8 cellular contexts compared by ENCODE assay signal in the genomic region with DNA sequence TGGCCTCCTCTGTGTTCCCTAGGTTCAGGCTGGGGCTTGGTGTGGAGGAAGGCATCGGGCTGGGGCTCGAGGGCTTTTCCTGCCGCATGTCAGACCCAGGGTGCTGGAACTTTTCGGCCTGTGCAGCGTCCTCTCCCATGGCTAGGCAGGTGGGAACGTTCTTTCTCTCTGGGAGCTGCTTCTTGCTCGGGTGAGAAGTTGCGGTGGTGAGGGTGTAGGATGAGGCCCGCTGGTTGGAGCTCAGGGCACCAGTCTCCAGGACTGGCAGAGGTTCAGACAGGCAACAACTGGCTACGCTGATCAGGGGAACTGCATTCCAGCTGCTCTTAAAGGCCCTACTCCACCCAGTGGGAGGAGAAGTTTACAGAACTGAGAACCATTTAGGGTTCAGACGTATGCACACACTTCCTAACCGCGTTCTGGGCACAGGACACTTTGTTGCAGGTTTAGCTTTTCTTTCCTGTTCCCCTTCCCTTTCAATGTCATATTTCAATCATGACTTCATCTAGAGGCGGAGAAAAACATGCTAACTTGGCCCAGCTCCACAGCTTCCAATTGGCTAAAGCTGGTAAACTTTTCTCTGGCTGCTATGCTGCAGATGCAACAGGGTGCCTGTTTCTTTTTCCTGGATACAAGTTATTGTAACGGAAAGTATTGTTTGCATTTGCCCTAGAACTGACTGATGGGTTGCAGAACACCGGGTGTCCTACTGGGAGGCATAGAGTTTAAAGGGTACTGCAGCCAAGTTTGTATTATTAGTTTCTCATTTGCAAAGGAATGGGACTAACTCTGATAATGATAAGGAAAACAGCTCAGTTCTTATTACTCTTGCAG. TPM values are rescaled to one million over a fixed set of nuclear protein-coding genes. Genes with fewer than 3 reads are reported as not detected.
DNase-seq lines count a peak whose midpoint lies in the region; ATAC-seq and TF ChIP-seq lines count a peak whose summit lies in the region.

CAVIN2 (minus strand) TSS at position 302 of the 834 bp plus-strand sequence; CDS start at position 139, 163 bp downstream.

- H3K4me3 ChIP-seq in GM06990 (replicated peaks; ENCODE audit: low read depth, low read length) (no peak within 1 kb of the TSS), lung (peak within 1 kb of the TSS; percentile 72)

- peak within 1 kb of the TSS; percentile 56 for H3K4me3 Mint-ChIP-seq in chondrocyte (ENCODE audit: unreplicated experiment)

- H3K4me1 ChIP-seq in lung (ENCODE audit: control insufficient read depth in 2 of 2, insufficient read depth in 2 of 2, low read length in 2 of 2): peaks cover 2 to 21% of the 10 kb centered on the region in 2 donors

- whole genome bisulfite sequencing in lung, 2 donors: 3% methylated on average over 16 of the region's 16 CpGs

- peak within 1 kb of the TSS; percentile 87 for H3K27ac Mint-ChIP-seq in chondrocyte (ENCODE audit: unreplicated experiment)

- peaks cover 42% of the 10 kb centered on the region for H3K4me1 Mint-ChIP-seq in chondrocyte (ENCODE audit: low read depth)

- ATAC-seq in lung (ENCODE audit: insufficient read depth, low FRiP score): peak; percentile 85

- peaks cover 4% of the 10 kb centered on the region; the same call in 1 of the 2 replicates for H3K27me3 ChIP-seq in GM06990 (replicated peaks; ENCODE audit: control insufficient read depth, insufficient read depth, low read length)
- no peaks in the 10 kb centered on the region for H3K27me3 ChIP-seq in lung (ENCODE audit: control insufficient read depth, insufficient read depth)

- no peaks in the 10 kb centered on the region for H3K27me3 Mint-ChIP-seq in chondrocyte (ENCODE audit: low read depth)

- H3K27ac ChIP-seq in lung (ENCODE audit: low read depth in 1 of 2, low read length in 1 of 2): peak within 1 kb of the TSS; percentile 95 to 96

- DNase-seq in GM06990 (ENCODE audit: extremely low read depth, insufficient read length): peak; percentile 20
- peak; percentile 29 for DNase-seq in HPDE6-E6E7 (ENCODE audit: extremely low spot score)
- DNase-seq in chondrocyte (ENCODE audit: low spot score): no peak
- peak; percentile 85 for DNase-seq in lung (ENCODE audit: low spot score)
- peak; percentile 73 for DNase-seq in ureter (ENCODE audit: low spot score)
- no peak for DNase-seq in NCI-H748 (lab: John Stamatoyannopoulos, UW; ENCODE audit: unreplicated experiment)
- DNase-seq in NCI-H146 treated with DMSO at 0.1 percent for 48 hours (lab: John Stamatoyannopoulos, UW; ENCODE audit: unreplicated experiment): no peak
- no peak for DNase-seq in NCI-H1436 treated with DMSO at 0.1 percent for 48 hours (lab: John Stamatoyannopoulos, UW)

- H3K36me3 Mint-ChIP-seq in chondrocyte (ENCODE audit: low read depth): no peaks in the 10 kb centered on the region

- H3K9me3 Mint-ChIP-seq in chondrocyte (ENCODE audit: low read depth): no peaks in the 10 kb centered on the region

- TF ChIP-seq CTCF in GM06990 (IDR thresholded peaks at IDR 0.05; ENCODE audit: insufficient read depth, low read length, poor library complexity, severe bottlenecking) (no peak), chondrocyte (IDR thresholded peaks at IDR 0.05) (peak; percentile 20), lung (IDR thresholded peaks at IDR 0.05; ENCODE audit: control extremely low read depth, extremely low read depth) (no peak)

- no peaks in the 10 kb centered on the region for H3K9me3 ChIP-seq in lung (ENCODE audit: control insufficient read depth in 2 of 2, insufficient read depth in 1 of 2, low read length in 1 of 2)

- no peaks in the 10 kb centered on the region for H3K36me3 ChIP-seq in GM06990 (ENCODE audit: control insufficient read depth, insufficient read depth, low read length)
- H3K36me3 ChIP-seq in lung (ENCODE audit: control insufficient read depth in 2 of 2, insufficient read depth in 2 of 2, low read length in 2 of 2): no peaks in the 10 kb centered on the region

RNA-seq across cellular contexts. Expression of gene CAVIN2, which starts in this region (rescaled TPM):
- total RNA-seq in chondrocyte (1.8 to 5.7 TPM (median 2.2 TPM) in 3 replicates), lung (100 to 1,000 TPM; 141 to 160 TPM), ureter (52.4 TPM)
- 10 to 100 TPM; 55.1 to 67.5 TPM for polyA plus RNA-seq in lung

Comparison
In these comparisons a context has a peak if more than half of its experiments do, and no peak if none do; other contexts are left out.
1. DNase-seq: peak in GM06990 (single experiment), HPDE6-E6E7 (single experiment), lung (single experiment) and ureter (single experiment); none in chondrocyte (single experiment), NCI-H748 (single experiment), NCI-H146 treated with DMSO at 0.1 percent for 48 hours (single experiment) and NCI-H1436 treated with DMSO at 0.1 percent for 48 hours (single experiment).